6 cellular contexts compared by ENCODE assay signal in the genomic region with DNA sequence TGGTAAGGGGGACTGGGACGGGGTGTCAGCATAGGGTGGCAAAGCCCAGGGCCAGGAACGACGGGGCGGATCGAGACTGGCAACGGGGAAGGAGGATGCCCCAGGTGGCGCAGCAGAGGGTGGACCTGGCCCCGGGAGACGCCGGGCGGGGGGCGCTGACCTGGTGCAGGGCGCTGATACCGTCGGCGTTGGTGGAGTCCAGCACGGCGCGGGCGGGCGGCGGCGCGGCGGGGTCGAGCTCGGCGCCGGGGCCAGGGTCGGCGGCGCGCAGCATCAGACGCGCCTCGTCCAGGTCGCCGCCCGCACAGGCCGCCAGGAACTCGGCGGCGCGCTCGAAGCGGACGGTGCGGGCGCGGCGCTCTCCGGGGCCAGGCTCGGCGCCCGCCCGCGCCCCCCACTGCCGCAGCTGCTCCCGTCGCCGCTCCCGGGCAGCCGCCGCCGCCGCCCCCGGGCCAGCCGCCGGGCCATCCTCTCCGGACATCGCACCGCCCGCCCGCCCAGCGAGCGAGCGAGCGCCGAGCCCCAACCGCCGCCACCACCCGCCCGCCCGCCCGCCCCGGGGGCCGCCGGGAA. TPM values are rescaled to one million over a fixed set of nuclear protein-coding genes. Genes with fewer than 3 reads are reported as not detected.
DNase-seq lines count a peak whose midpoint lies in the region; ATAC-seq, FAIRE-seq and TF ChIP-seq lines count a peak whose summit lies in the region.

No MANE protein-coding gene starts in this region.

- H3K36me3 Mint-ChIP-seq in activated naive CD4-positive, alpha-beta T cell treated with anti-CD3 and anti-CD28 coated beads, Interleukin-2, amount 10 ng/mL, durations not matched to agents 7 days and 5 days = peaks cover 14% of the 10 kb centered on the region

- peaks cover 11% of the 10 kb centered on the region for H3K27me3 Mint-ChIP-seq in activated naive CD4-positive, alpha-beta T cell treated with anti-CD3 and anti-CD28 coated beads, Interleukin-2, amount 10 ng/mL, durations not matched to agents 7 days and 5 days

- DNase-seq in activated naive CD4-positive, alpha-beta T cell treated with anti-CD3 and anti-CD28 coated beads, Interleukin-2, amount 10 ng/mL, durations not matched to agents 7 days and 5 days = peak; percentile 45
- DNase-seq in activated naive CD4-positive, alpha-beta T cell (lab: John Stamatoyannopoulos, UW) = no peak
- DNase-seq in left colon = no peak
- no peak for DNase-seq in GM19239 (ENCODE audit: insufficient read length, low spot score)
- no peak for DNase-seq in HTR-8/SVneo (ENCODE audit: insufficient read length, low spot score)

- H3K9me3 Mint-ChIP-seq in activated naive CD4-positive, alpha-beta T cell treated with anti-CD3 and anti-CD28 coated beads, Interleukin-2, amount 10 ng/mL, durations not matched to agents 7 days and 5 days = no peaks in the 10 kb centered on the region

- FAIRE-seq in GM19239 (lab: Jason Lieb, UNC) (no peak), HTR-8/SVneo (lab: Jason Lieb, UNC) (no peak)

- peak overlapping the region; percentile 96 for H3K27ac Mint-ChIP-seq in activated naive CD4-positive, alpha-beta T cell treated with anti-CD3 and anti-CD28 coated beads, Interleukin-2, amount 10 ng/mL, durations not matched to agents 7 days and 5 days

- peak overlapping the region; percentile 95 for H3K4me3 Mint-ChIP-seq in activated naive CD4-positive, alpha-beta T cell treated with anti-CD3 and anti-CD28 coated beads, Interleukin-2, amount 10 ng/mL, durations not matched to agents 7 days and 5 days

- peaks cover 55% of the 10 kb centered on the region for H3K4me1 Mint-ChIP-seq in activated naive CD4-positive, alpha-beta T cell treated with anti-CD3 and anti-CD28 coated beads, Interleukin-2, amount 10 ng/mL, durations not matched to agents 7 days and 5 days

- peak overlapping the region; percentile 89 for H3K4me3 ChIP-seq in WI38 (ENCODE audit: low read depth, low read length)

- ATAC-seq in left colon = peak; percentile 8

- CTCF ChIA-PET in activated naive CD4-positive, alpha-beta T cell treated with anti-CD3 and anti-CD28 coated beads, Interleukin-2, amount 10 ng/mL, durations not matched to agents 7 days and 5 days (lab: Charles Lee) = interaction anchor here (0.9 to 2.0 kb wide), 3 partner anchors 24 to 236 kb away, joined by 3 to 7 read pairs (median 4); no protein-coding TSS in a partner anchor

- intact Hi-C loops in left colon (cut with DNase I, micrococcal nuclease) = no loop called here

- no peak for TF ChIP-seq CTCF in WI38 (IDR thresholded peaks at IDR 0.05; ENCODE audit: low read depth, low read length)

RNA-seq across cellular contexts. Expression of a gene that starts 0.3 kb away (rescaled TPM):
- total RNA-seq in left colon = 100 to 1,000 TPM; 102 to 118 TPM

RNA-seq across cellular contexts. Expression of a gene that starts 31.9 kb away (rescaled TPM):
- total RNA-seq in left colon = under 1 TPM; 0.40 to 0.70 TPM

RNA-seq across cellular contexts. Expression of a gene that starts 40.4 kb away (rescaled TPM):
- total RNA-seq in left colon = 1 to 10 TPM in 1 of 2 donors, not detected in 1; 1.1 TPM

RNA-seq across cellular contexts. Expression of a gene that starts 41.5 kb away (rescaled TPM):
- 10 to 100 TPM; 42.1 to 75.9 TPM for total RNA-seq in left colon

RNA-seq across cellular contexts. Expression of a gene that starts 49.3 kb away (rescaled TPM):
- 1 to 10 TPM in 1 of 2 donors, under 1 TPM in 1; 0.79 to 2.6 TPM for total RNA-seq in left colon
